25 cellular contexts compared by ENCODE assay signal in the genomic region with DNA sequence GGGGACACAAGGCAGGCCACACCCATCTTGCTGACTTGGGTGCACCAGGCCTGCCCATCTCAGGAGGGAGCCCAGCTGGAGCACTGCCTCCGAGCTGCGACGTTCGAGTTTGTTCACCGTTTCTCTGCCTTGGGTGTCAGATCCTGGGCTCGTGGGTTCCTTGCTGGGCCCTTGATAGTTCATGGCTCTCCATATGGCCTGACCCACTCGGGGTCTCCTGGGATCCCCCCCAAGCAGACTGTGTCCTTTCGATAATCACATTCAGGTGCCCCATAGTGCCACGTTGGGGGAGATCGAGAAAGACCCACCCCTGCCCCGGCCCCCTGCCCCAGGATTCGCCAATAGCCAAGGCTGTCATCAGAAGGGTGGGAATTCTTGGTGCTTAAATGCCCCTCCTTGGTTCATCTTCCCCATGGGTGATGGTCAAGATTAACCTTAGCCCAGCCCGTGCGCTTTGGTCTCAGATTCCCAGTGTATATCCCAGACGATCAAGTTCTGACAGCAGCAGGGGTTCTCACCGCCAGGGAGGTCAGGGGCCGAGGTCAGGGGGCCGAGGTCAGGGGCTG. TPM values are rescaled to one million over a fixed set of nuclear protein-coding genes. Genes with fewer than 3 reads are reported as not detected.
"Had no signal": no experiment of that assay in that cellular context is flagged by ENCODE, and none has a peak within 500 bp of the region (broad histone marks: within the 10 kb centered on the region; RNA-seq: fewer than 3 reads in every experiment).

No MANE protein-coding gene starts in this region.

- H3K4me1 ChIP-seq: sigmoid colon, testis had no signal

- ATAC-seq: effector memory CD8-positive, alpha-beta T cell; left lobe of liver; mucosa of descending colon; psoas muscle; stimulated activated memory B cell treated with anti-CD40 and anti-IgM and Interleukin-4, amounts not matched to agents 10 μg/mL and 1 μg/mL and 100 μg/mL, for 72 hours; stimulated activated naive CD8-positive, alpha-beta T cell treated with anti-CD3 and anti-CD28 coated beads, Interleukin-15, Interleukin-2, amounts not matched to agents 100 U/mL and 50 U/mL, for 24 hours had no signal

- FAIRE-seq: endometrium, keratinocyte had no signal

- H3K4me1 Mint-ChIP-seq: naive B cell; stimulated activated memory B cell treated with anti-CD40 and anti-IgM and Interleukin-4, amounts not matched to agents 10 μg/mL and 1 μg/mL and 100 μg/mL, for 72 hours had no signal

- DNase-seq: dermis blood vessel endothelial cell; effector memory CD8-positive, alpha-beta T cell; erythroblast; esophagus squamous epithelium; foreskin melanocyte; mesenchymal stem cell; naive B cell; nucleus accumbens; right cardiac atrium; sigmoid colon; stimulated activated CD4-positive, alpha-beta T cell treated with anti-CD3 and anti-CD28 coated beads, Interleukin-4, amount 100 ng/mL, for 4 hours; stimulated activated naive CD8-positive, alpha-beta T cell treated with anti-CD3 and anti-CD28 coated beads, Interleukin-15, Interleukin-2, amounts not matched to agents 100 U/mL and 50 U/mL, for 24 hours; substantia nigra; testis; tibial artery had no signal

- H3K4me3 ChIP-seq: coronary artery, esophagus squamous epithelium, mucosa of descending colon, psoas muscle, sigmoid colon, testis, tibial artery had no signal

- H3K9me3 Mint-ChIP-seq: effector memory CD8-positive, alpha-beta T cell; mesothelial cell of epicardium; naive B cell; nephron progenitor cell; type B pancreatic cell had no signal

- H3K4me3 Mint-ChIP-seq: effector memory CD8-positive, alpha-beta T cell; mesothelial cell of epicardium; naive B cell; nephron progenitor cell; stimulated activated memory B cell treated with anti-CD40 and anti-IgM and Interleukin-4, amounts not matched to agents 10 μg/mL and 1 μg/mL and 100 μg/mL, for 72 hours; type B pancreatic cell had no signal

- H3K36me3 ChIP-seq: esophagus squamous epithelium, sigmoid colon, tibial artery had no signal

- H3K27me3 ChIP-seq: testis had no signal

- H3K9me3 ChIP-seq: esophagus squamous epithelium, mucosa of descending colon, psoas muscle, sigmoid colon, testis, tibial artery had no signal

- H3K36me3 Mint-ChIP-seq: naive B cell; stimulated activated memory B cell treated with anti-CD40 and anti-IgM and Interleukin-4, amounts not matched to agents 10 μg/mL and 1 μg/mL and 100 μg/mL, for 72 hours had no signal

- H3K27ac Mint-ChIP-seq: effector memory CD8-positive, alpha-beta T cell; mesothelial cell of epicardium; naive B cell; nephron progenitor cell; stimulated activated memory B cell treated with anti-CD40 and anti-IgM and Interleukin-4, amounts not matched to agents 10 μg/mL and 1 μg/mL and 100 μg/mL, for 72 hours; type B pancreatic cell had no signal

- H3K27me3 Mint-ChIP-seq: type B pancreatic cell had no signal

- H3K27ac ChIP-seq: coronary artery, esophagus squamous epithelium, psoas muscle, sigmoid colon, testis, tibial artery had no signal

RNA-seq across cellular contexts. Expression of a gene that starts 7.4 kb away (rescaled TPM):
- total RNA-seq: left lobe of liver had no signal
